23 cellular contexts compared by ENCODE assay signal in genomic region chr1:215731699-215732098, GRCh38.
"Had no signal": no experiment of that assay in that cellular context is flagged by ENCODE, and none has a peak within 500 bp of the region (broad histone marks: within the 10 kb centered on the region; RNA-seq: fewer than 3 reads in every experiment).

No MANE protein-coding gene starts in this region.

- ATAC-seq: foreskin keratinocyte; stimulated activated naive B cell treated with anti-CD40 and anti-IgM and Interleukin-4, amounts not matched to agents 10 μg/mL and 1 μg/mL and 100 μg/mL, for 72 hours had no signal

- H3K4me3 ChIP-seq: dorsolateral prefrontal cortex, left ventricle myocardium inferior, lung, prostate gland, sigmoid colon, skin epidermis, stomach, thoracic aorta had no signal

- H3K9me3 ChIP-seq: prostate gland, sigmoid colon, thoracic aorta had no signal

- H3K9ac ChIP-seq: parathyroid adenoma had no signal

- H3K27me3 ChIP-seq: foreskin keratinocyte, sigmoid colon, stomach had no signal

- DNase-seq: cortex of kidney; dorsolateral prefrontal cortex; effector CD8-positive, alpha-beta T cell; foreskin keratinocyte; immature natural killer cell; left ventricle myocardium inferior; mesenchymal stem cell; midbrain; naive B cell; nephron progenitor cell; sigmoid colon; stimulated activated CD4-positive, alpha-beta T cell treated with anti-CD3 and anti-CD28 coated beads, Interleukin-2, amount 100 ng/mL, for 24 hours; stimulated activated CD4-positive, alpha-beta T cell treated with anti-CD3 and anti-CD28 coated beads, Interleukin-4, amount 100 ng/mL, for 4 hours; stimulated activated naive B cell treated with anti-CD40 and anti-IgM and Interleukin-4, amounts not matched to agents 10 μg/mL and 1 μg/mL and 100 μg/mL, for 72 hours; stomach; substantia nigra; trophoblast cell had no signal

- H3K4me1 ChIP-seq: left ventricle myocardium inferior, parathyroid adenoma, prostate gland, stomach had no signal

- H2AFZ ChIP-seq: parathyroid adenoma had no signal

- FAIRE-seq: keratinocyte had no signal

- H3K36me3 ChIP-seq: left ventricle myocardium inferior, prostate gland, sigmoid colon, stomach, thoracic aorta had no signal

- H3K79me2 ChIP-seq: parathyroid adenoma had no signal

- H3K27ac ChIP-seq: dorsolateral prefrontal cortex, foreskin keratinocyte, left ventricle myocardium inferior, parathyroid adenoma, prostate gland, sigmoid colon, skin epidermis, stomach, thoracic aorta had no signal
